Comparison of ENCODE assay signal across 20 cellular contexts in genomic region chr10:71087622-71088021, GRCh38.
DNase-seq lines count a peak whose midpoint lies in the region; ATAC-seq, FAIRE-seq and TF ChIP-seq lines count a peak whose summit lies in the region.
"Had no signal": no experiment of that assay in that cellular context is flagged by ENCODE, and none has a peak within 500 bp of the region (broad histone marks: within the 10 kb centered on the region; RNA-seq: fewer than 3 reads in every experiment).

No MANE protein-coding gene starts in this region.

- H3K4me1 ChIP-seq in right lobe of liver (no peaks in the 10 kb centered on the region), HepG2 (ENCODE audit: insufficient read depth, low read length) (no peaks in the 10 kb centered on the region), ascending aorta (peaks cover 2 to 22% of the 10 kb centered on the region in 2 donors), neuronal stem cell (ENCODE audit: control insufficient read depth in 2 of 2, insufficient read depth in 1 of 2, low read depth in 1 of 2, low read length in 2 of 2) (peaks cover 0 to 51% of the 10 kb centered on the region in 2 donors), PC-3 (ENCODE audit: insufficient read depth, low read length) (no peaks in the 10 kb centered on the region)
- H3K4me1 ChIP-seq: pancreas had no signal

- TF ChIP-seq EP300 in HepG2 (IDR thresholded peaks at IDR 0.05; ENCODE audit: low read depth in 2 of 2, low read length in 2 of 2) = no peak
- TF ChIP-seq EP300 in HepG2 (CRISPR knock-in tag; IDR thresholded peaks at IDR 0.05; ENCODE audit: borderline replicate concordance) = no peak

- H3K9me3 ChIP-seq in right lobe of liver (no peaks in the 10 kb centered on the region), HepG2 (ENCODE audit: low read length) (no peaks in the 10 kb centered on the region), ascending aorta (no peaks in the 10 kb centered on the region), neuronal stem cell (replicated peaks in 1 of 2; ENCODE audit: control insufficient read depth in 2 of 2, insufficient read depth in 1 of 2, low read depth in 1 of 2, low read length in 2 of 2) (no peaks in the 10 kb centered on the region), PC-3 (ENCODE audit: low read length) (no peaks in the 10 kb centered on the region)
- H3K9me3 ChIP-seq: MG63, pancreas had no signal

- H3K9ac ChIP-seq in HepG2 (ENCODE audit: insufficient read depth, low read depth, low read length) = no peak overlapping the region
- H3K9ac ChIP-seq in neuronal stem cell (ENCODE audit: low read depth, low read length, poor library complexity) = no peak overlapping the region
- H3K9ac ChIP-seq in PC-3 (ENCODE audit: low read length) = no peak overlapping the region

- intact Hi-C loops in right lobe of liver (cut with DNase I) = no loop called here
- intact Hi-C loops in HepG2 (cut with micrococcal nuclease; ENCODE audit: unreplicated experiment) = no loop called here
- intact Hi-C loops in ascending aorta (cut with DNase I) = loop anchor here (2.0 to 5.0 kb wide), 2 partner anchors 19 to 55 kb away; no protein-coding TSS in a partner anchor
- intact Hi-C loops in PC-3 (cut with micrococcal nuclease) = no loop called here

- FAIRE-seq in HepG2 (lab: Jason Lieb, UNC) = no peak
- FAIRE-seq: frontal cortex, keratinocyte, pancreas had no signal

- no peak overlapping the region for H3K23ac ChIP-seq in neuronal stem cell (ENCODE audit: low read depth, low read length, poor library complexity)

- no peaks in the 10 kb centered on the region for H3K9me2 ChIP-seq in PC-3 (replicated peaks; ENCODE audit: low read length)

- H2BK5ac ChIP-seq in neuronal stem cell (ENCODE audit: low read length) = no peak overlapping the region

- H3K36me3 ChIP-seq in right lobe of liver (no peaks in the 10 kb centered on the region), HepG2 (replicated peaks in 1 of 2; ENCODE audit: control insufficient read depth in 1 of 2, insufficient read depth in 2 of 2, low read length in 2 of 2) (no peaks in the 10 kb centered on the region), ascending aorta (no peaks in the 10 kb centered on the region), neuronal stem cell (replicated peaks in 1 of 2; ENCODE audit: control insufficient read depth in 2 of 2, insufficient read depth in 2 of 2, low read length in 2 of 2) (no peaks in the 10 kb centered on the region), PC-3 (ENCODE audit: low read depth, low read length) (no peaks in the 10 kb centered on the region)
- H3K36me3 ChIP-seq: cardiac muscle cell, MG63, pancreas had no signal

- H3K4me2 ChIP-seq in HepG2 (ENCODE audit: low read depth, low read length) (no peak overlapping the region), neuronal stem cell (ENCODE audit: insufficient read depth, low read length, poor library complexity, severe bottlenecking) (no peak overlapping the region), PC-3 (ENCODE audit: low read length) (no peak overlapping the region)

- H2BK12ac ChIP-seq in neuronal stem cell (ENCODE audit: low read length) = no peak overlapping the region

- H4K8ac ChIP-seq in neuronal stem cell (ENCODE audit: low read depth, low read length) = no peak overlapping the region

- WGBS in right lobe of liver (ENCODE audit: insufficient coverage, low coverage, low lambda C conversion rate, missing lambda C conversion rate) = 57% methylated on average over 4 of the region's 4 CpGs
- WGBS in HepG2 (ENCODE audit: low lambda C conversion rate) = 0% methylated on average over 4 of the region's 4 CpGs
- whole genome bisulfite sequencing in neuronal stem cell (ENCODE audit: extremely low coverage in 2 of 2, insufficient read length in 2 of 2, insufficient replicate concordance in 1 of 2), 2 donors = no CpG with 5 or more reads among the region's 4 CpGs

- no peaks in the 10 kb centered on the region for H3K79me2 ChIP-seq in HepG2 (ENCODE audit: insufficient read depth, low read length)
- H3K79me2 ChIP-seq in PC-3 (ENCODE audit: low read length) = no peaks in the 10 kb centered on the region

- no peaks in the 10 kb centered on the region for H3F3A ChIP-seq in PC-3 (ENCODE audit: low read length, unreplicated experiment)

- H2BK120ac ChIP-seq in neuronal stem cell (ENCODE audit: low read depth, low read length) = no peak overlapping the region

- in situ Hi-C loops in HepG2 (cut with HindIII; ENCODE audit: extremely low pct_ligation_motif_present, low pct_unique_long_range_greater_than_20kb) = no loop called here

- no peaks in the 10 kb centered on the region for H3K79me1 ChIP-seq in neuronal stem cell (ENCODE audit: low read depth, low read length)

- H3K27me3 ChIP-seq in right lobe of liver (no peaks in the 10 kb centered on the region), HepG2 (ENCODE audit: control insufficient read depth in 1 of 2, insufficient read depth in 2 of 2, low read length in 2 of 2) (peaks cover 3 to 42% of the 10 kb centered on the region in 2 experiments; a peak in 3 of 5 replicates), ascending aorta (no peaks in the 10 kb centered on the region), neuronal stem cell (ENCODE audit: control insufficient read depth in 3 of 3, insufficient read depth in 3 of 3, low read depth in 1 of 3, low read length in 3 of 3) (peaks cover 0 to 3% (median 0%) of the 10 kb centered on the region in 3 experiments), PC-3 (ENCODE audit: low read length) (no peaks in the 10 kb centered on the region)
- H3K27me3 ChIP-seq: cardiac muscle cell, MG63, pancreas had no signal

- H3K4me3 ChIP-seq in right lobe of liver (no peak overlapping the region), HepG2 (replicated peaks in 1 of 3; ENCODE audit: insufficient read depth in 1 of 3, low read depth in 2 of 3, low read length in 3 of 3) (no peak overlapping the region), ascending aorta (no peak overlapping the region), neuronal stem cell (ENCODE audit: low read length in 2 of 2) (peak overlapping the region in 1 of 2 donors; percentile 9), PC-3 (ENCODE audit: low read length) (no peak overlapping the region)
- H3K4me3 ChIP-seq: cardiac muscle cell, MG63, pancreas had no signal

- CTCF ChIA-PET in HepG2 (lab: Yijun Ruan, JAX; ENCODE audit: low intra/inter-chr PET ratio, low total read pairs) = no interaction called here
- CTCF ChIA-PET in PC-3 (lab: Charles Lee) = no interaction called here

- POLR2A ChIA-PET in HepG2 (lab: Yijun Ruan, JAX) (no interaction called here), PC-3 (lab: Charles Lee; ENCODE audit: unreplicated experiment) (no interaction called here)

- no peak overlapping the region for H2BK15ac ChIP-seq in neuronal stem cell (ENCODE audit: low read length)

- DNase-seq in right lobe of liver = peak in 2 of 3 donors; percentile 22 to 37
- DNase-seq in HepG2 (ENCODE audit: low spot score) = no peak
- DNase-seq in ascending aorta (ENCODE audit: low spot score in 2 of 2) = no peak
- DNase-seq in neuronal stem cell (ENCODE audit: low spot score) = no peak
- peak; percentile 38 for DNase-seq in ureter (ENCODE audit: low spot score)
- no peak for DNase-seq in DMS153 treated with DMSO at 0.1 percent for 48 hours (lab: John Stamatoyannopoulos, UW; ENCODE audit: unreplicated experiment)
- DNase-seq in PC-3 = no peak
- DNase-seq in activated CD4-positive, alpha-beta T cell treated with anti-CD3 and anti-CD28 coated beads, Interleukin-2, amount 50 U/mL, for 4 hours = no peak
- DNase-seq: CD8-positive, alpha-beta memory T cell; DMS79 treated with DMSO at 0.1 percent for 48 hours; erythroblast; MG63; naive B cell; NCI-H187; SHP77 treated with DMSO at 0.1 percent for 48 hours; stimulated activated naive CD4-positive, alpha-beta T cell had no signal

- H3K27ac ChIP-seq in right lobe of liver (no peak overlapping the region), HepG2 (ENCODE audit: extremely low read length, insufficient read depth, low read length) (no peak overlapping the region), ascending aorta (peak overlapping the region; percentile 35 to 75), neuronal stem cell (replicated peaks; ENCODE audit: low read length) (no peak overlapping the region), PC-3 (ENCODE audit: low read length) (no peak overlapping the region)
- H3K27ac ChIP-seq: cardiac muscle cell, pancreas had no signal

- no peak overlapping the region for H3K4ac ChIP-seq in neuronal stem cell (ENCODE audit: low read length)

- TF ChIP-seq POLR2A in right lobe of liver (IDR thresholded peaks at IDR 0.05) (no peak), HepG2 (IDR thresholded peaks at IDR 0.05; ENCODE audit: insufficient read depth in 1 of 2, low read depth in 2 of 2, low read length in 2 of 2) (no peak)

- TF ChIP-seq CTCF in right lobe of liver (IDR thresholded peaks at IDR 0.05) = no peak
- TF ChIP-seq CTCF in HepG2 (CRISPR knock-in tag; IDR thresholded peaks at IDR 0.05) = no peak
- no peak for TF ChIP-seq CTCF in ascending aorta (IDR thresholded peaks at IDR 0.05)
- TF ChIP-seq CTCF in PC-3 (conservative IDR thresholded peaks at IDR 0.05; ENCODE audit: low read depth, low read length) = no peak

- no peak overlapping the region for H2AFZ ChIP-seq in HepG2 (ENCODE audit: low read length)
- H2AFZ ChIP-seq in neuronal stem cell (ENCODE audit: low read length) = no peak overlapping the region
- no peak overlapping the region for H2AFZ ChIP-seq in PC-3 (ENCODE audit: low read length)

- no peak for TF ChIP-seq RAD21 in HepG2 (CRISPR knock-in tag; IDR thresholded peaks at IDR 0.05)

- H4K20me1 ChIP-seq in HepG2 (ENCODE audit: insufficient read depth, low read length) (no peaks in the 10 kb centered on the region), PC-3 (ENCODE audit: low read length) (no peaks in the 10 kb centered on the region)

- H2AK5ac ChIP-seq in neuronal stem cell (ENCODE audit: low read depth, low read length) = peak overlapping the region; percentile 51

- no peak overlapping the region for H3K14ac ChIP-seq in neuronal stem cell (ENCODE audit: low read length)

- ATAC-seq in right lobe of liver (no peak), HepG2 (no peak), PC-3 (no peak)
- ATAC-seq: pancreas had no signal

- peak overlapping the region; percentile 27 for H3K18ac ChIP-seq in neuronal stem cell (ENCODE audit: low read length)

- no peak overlapping the region for H4K91ac ChIP-seq in neuronal stem cell (ENCODE audit: low read depth, low read length, poor library complexity)

- BruUV-seq in HepG2 (replicated peaks; lab: Mats Ljungman, UMichigan) (no TSS peak), PC-3 (replicated peaks; lab: Mats Ljungman, UMichigan) (no TSS peak)

Comparison
In these comparisons a context has a peak if more than half of its experiments do, and no peak if none do; other contexts are left out.
1. DNase-seq: peak in right lobe of liver (2 of 3) and ureter (single experiment); none in HepG2 (single experiment), ascending aorta (0 of 2), neuronal stem cell (single experiment), DMS153 treated with DMSO at 0.1 percent for 48 hours (single experiment), PC-3 (single experiment) and activated CD4-positive, alpha-beta T cell treated with anti-CD3 and anti-CD28 coated beads, Interleukin-2, amount 50 U/mL, for 4 hours (0 of 2).
2. H3K27ac ChIP-seq: peak in ascending aorta (2 of 2); none in right lobe of liver (0 of 3), HepG2 (single experiment), neuronal stem cell (single experiment) and PC-3 (single experiment).